3 cellular contexts compared by ENCODE assay signal in genomic region chr10:101704306-101704705, GRCh38.
TF ChIP-seq lines count a peak whose summit lies in the region.

No MANE protein-coding gene starts in this region.

TF ChIP-seq in GM12891, 5 proteins besides CTCF, POLR2A, EP300 and RAD21:
- TF ChIP-seq PAX5 (IDR thresholded peaks at IDR 0.05; ENCODE audit: insufficient read depth, low read length, severe bottlenecking) (no peak), POU2F2 (IDR thresholded peaks at IDR 0.05; ENCODE audit: low read depth, low read length) (no peak), SPI1 (IDR thresholded peaks at IDR 0.05; ENCODE audit: low read depth, low read length) (no peak), TAF1 (IDR thresholded peaks at IDR 0.05; ENCODE audit: low read depth, low read length) (no peak), POLR2AphosphoS5 (IDR thresholded peaks at IDR 0.05; ENCODE audit: low read depth, low read length) (no peak)

TF ChIP-seq in IMR-90, 13 proteins besides CTCF, POLR2A, EP300 and RAD21:
- no peak for TF ChIP-seq NFE2L2 (IDR thresholded peaks at IDR 0.05; ENCODE audit: low read depth, low read length)
- no peak for TF ChIP-seq MAFK (IDR thresholded peaks at IDR 0.05; ENCODE audit: low read depth, low read length)
- no peak for TF ChIP-seq RFX5 (IDR thresholded peaks at IDR 0.05; ENCODE audit: low read depth, low read length)
- no peak for TF ChIP-seq RCOR1 (IDR thresholded peaks at IDR 0.05; ENCODE audit: insufficient replicate concordance, low read length)
- TF ChIP-seq ELK1 (IDR thresholded peaks at IDR 0.05; ENCODE audit: borderline replicate concordance, low read depth, low read length) = no peak
- TF ChIP-seq BHLHE40 (IDR thresholded peaks at IDR 0.05; ENCODE audit: low read depth, low read length) = no peak
- TF ChIP-seq CEBPB (IDR thresholded peaks at IDR 0.05; ENCODE audit: low read depth, low read length) = no peak
- no peak for TF ChIP-seq CHD1 (IDR thresholded peaks at IDR 0.05; ENCODE audit: low read depth, low read length)
- no peak for TF ChIP-seq SMC3 (IDR thresholded peaks at IDR 0.05; ENCODE audit: low read depth, low read length)
- TF ChIP-seq MAZ (IDR thresholded peaks at IDR 0.05; ENCODE audit: borderline replicate concordance, low read depth, low read length) = no peak

TF ChIP-seq in GM12878, 131 proteins besides CTCF, POLR2A, EP300 and RAD21:
- no peak for TF ChIP-seq PML (IDR thresholded peaks at IDR 0.05; ENCODE audit: low read length)
- peak in 1 of 2 experiments; percentile 22; a peak in 2 of 4 replicates for TF ChIP-seq IKZF2 (IDR thresholded peaks at IDR 0.05)
- TF ChIP-seq, protein P1, sequence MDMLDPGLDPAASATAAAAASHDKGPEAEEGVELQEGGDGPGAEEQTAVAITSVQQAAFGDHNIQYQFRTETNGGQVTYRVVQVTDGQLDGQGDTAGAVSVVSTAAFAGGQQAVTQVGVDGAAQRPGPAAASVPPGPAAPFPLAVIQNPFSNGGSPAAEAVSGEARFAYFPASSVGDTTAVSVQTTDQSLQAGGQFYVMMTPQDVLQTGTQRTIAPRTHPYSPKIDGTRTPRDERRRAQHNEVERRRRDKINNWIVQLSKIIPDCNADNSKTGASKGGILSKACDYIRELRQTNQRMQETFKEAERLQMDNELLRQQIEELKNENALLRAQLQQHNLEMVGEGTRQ (IDR thresholded peaks at IDR 0.05; ENCODE audit: borderline replicate concordance, low read depth, low read length) = no peak
- TF ChIP-seq TBL1XR1 (IDR thresholded peaks at IDR 0.05; ENCODE audit: low read depth, low read length) = no peak
- no peak for TF ChIP-seq STAT1 (conservative IDR thresholded peaks at IDR 0.05)
- TF ChIP-seq STAT3 (IDR thresholded peaks at IDR 0.05; ENCODE audit: low read depth, low read length) = no peak
- no peak for TF ChIP-seq HDAC6 (IDR thresholded peaks at IDR 0.05; ENCODE audit: unreplicated experiment)
- TF ChIP-seq LARP7 (IDR thresholded peaks at IDR 0.05) = no peak
- peak; percentile 41; the same call in 1 of the 2 replicates for TF ChIP-seq MLLT1 (IDR thresholded peaks at IDR 0.05)
- TF ChIP-seq NFXL1 (IDR thresholded peaks at IDR 0.05; ENCODE audit: borderline replicate concordance) = no peak
- TF ChIP-seq MEF2B (IDR thresholded peaks at IDR 0.05; ENCODE audit: partially characterized antibody, poor library complexity, severe bottlenecking) = no peak
- TF ChIP-seq EGR1 (IDR thresholded peaks at IDR 0.05; ENCODE audit: borderline replicate concordance in 1 of 2, low read depth in 2 of 2, low read length in 2 of 2) = no peak
- peak; percentile 39; the same call in 1 of the 2 replicates for TF ChIP-seq IKZF1 (conservative IDR thresholded peaks at IDR 0.05)
